ENCODE assay signal across 15 cellular contexts in the genomic region with DNA sequence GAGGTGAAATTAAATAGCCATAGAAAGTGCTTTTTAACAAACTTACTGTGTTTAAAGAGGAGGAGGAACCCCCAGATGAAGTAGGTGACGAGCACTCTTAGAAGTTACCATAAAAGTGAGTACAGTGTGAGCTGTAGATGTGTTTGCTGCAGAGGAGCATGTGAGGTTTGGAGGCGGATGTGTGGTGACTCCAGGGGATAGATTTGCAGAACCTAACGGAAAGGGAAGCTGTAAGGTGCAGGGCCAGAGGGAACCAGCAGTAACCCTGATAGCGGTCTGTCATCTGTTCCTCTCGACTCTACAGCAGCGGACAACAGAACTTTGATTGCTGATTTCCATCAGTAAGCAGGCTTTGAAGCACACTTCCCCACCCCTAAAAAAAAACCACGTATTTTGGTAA. TPM values are rescaled to one million over a fixed set of nuclear protein-coding genes. Genes with fewer than 3 reads are reported as not detected.
DNase-seq lines count a peak whose midpoint lies in the region; ATAC-seq, FAIRE-seq and TF ChIP-seq lines count a peak whose summit lies in the region.
"Had no signal": no experiment of that assay in that cellular context is flagged by ENCODE, and none has a peak within 500 bp of the region (broad histone marks: within the 10 kb centered on the region; RNA-seq: fewer than 3 reads in every experiment).

No MANE protein-coding gene starts in this region.

- H3K36me3 Mint-ChIP-seq in CD4-positive, alpha-beta T cell (ENCODE audit: low read depth), result peaks cover 92% of the 10 kb centered on the region

- TF ChIP-seq POLR2A in prostate gland (IDR thresholded peaks at IDR 0.05) (no peak), H54 (IDR thresholded peaks at IDR 0.05; ENCODE audit: low read depth, low read length) (no peak)

- peaks cover 14 to 22% of the 10 kb centered on the region in 2 donors for H3K36me3 ChIP-seq in prostate gland

- H3K27ac ChIP-seq in CD4-positive, alpha-beta T cell (ENCODE audit: low read depth, low read length), result no peak overlapping the region
- H3K27ac ChIP-seq in caudate nucleus (ENCODE audit: low read depth, low read length), result peak overlapping the region; percentile 31
- peak overlapping the region; percentile 35 to 89 for H3K27ac ChIP-seq in prostate gland
- H3K27ac ChIP-seq: suprapubic skin had no signal

- no peaks in the 10 kb centered on the region for H3K9me3 Mint-ChIP-seq in CD4-positive, alpha-beta T cell

- no peaks in the 10 kb centered on the region for H3K27me3 ChIP-seq in CD4-positive, alpha-beta T cell (ENCODE audit: control insufficient read depth, insufficient read depth, low read length)
- no peaks in the 10 kb centered on the region for H3K27me3 ChIP-seq in prostate gland (replicated peaks; ENCODE audit: insufficient read depth)
- H3K27me3 ChIP-seq: suprapubic skin had no signal

- no peak for ATAC-seq in CD4-positive, alpha-beta T cell (ENCODE audit: poor library complexity)
- ATAC-seq: K562, right cardiac atrium had no signal

- no peak for TF ChIP-seq CTCF in CD4-positive, alpha-beta T cell (IDR thresholded peaks at IDR 0.05)
- no peak for TF ChIP-seq CTCF in prostate gland (IDR thresholded peaks at IDR 0.05)

- intact Hi-C loops in CD4-positive, alpha-beta T cell (cut with DNase I, micrococcal nuclease), result loop anchor here in 1 of 2 experiments (5.0 kb wide), 1 partner anchor 35 kb away; no protein-coding TSS in a partner anchor
- intact Hi-C loops in prostate gland (cut with DNase I), result loop anchor here (10.0 kb wide), 1 partner anchor 223 kb away; no protein-coding TSS in a partner anchor

- H3K9me3 ChIP-seq in CD4-positive, alpha-beta T cell (ENCODE audit: control insufficient read depth, low read length), result no peaks in the 10 kb centered on the region
- H3K9me3 ChIP-seq in prostate gland, result no peaks in the 10 kb centered on the region
- H3K9me3 ChIP-seq: Caco-2, suprapubic skin had no signal

- peaks cover 7% of the 10 kb centered on the region for H3K27me3 Mint-ChIP-seq in CD4-positive, alpha-beta T cell

- DNase-seq in CD4-positive, alpha-beta T cell, result no peak
- peak; percentile 32 for DNase-seq in MV-4-11 (lab: John Stamatoyannopoulos, UW)
- no peak for DNase-seq in caudate nucleus (lab: John Stamatoyannopoulos, UW)
- DNase-seq in prostate gland (ENCODE audit: low spot score), result no peak
- no peak for DNase-seq in midbrain (lab: John Stamatoyannopoulos, UW)
- DNase-seq in H54 (ENCODE audit: insufficient read length, low spot score), result no peak
- DNase-seq in SHP77 treated with DMSO at 0.1 percent for 48 hours (lab: John Stamatoyannopoulos, UW), result no peak
- DNase-seq: activated gamma-delta T cell, Caco-2, NCI-H1694 treated with DMSO at 0.1 percent for 48 hours, NCI-H82, Right ventricle myocardium superior had no signal

- H3K4me3 Mint-ChIP-seq in CD4-positive, alpha-beta T cell, result peak overlapping the region; percentile 72

- POLR2A ChIA-PET in CD4-positive, alpha-beta T cell (lab: Charles Lee), result interaction anchor here (11.9 kb wide), 1 partner anchor 19 kb away, joined by 340 read pairs; no protein-coding TSS in a partner anchor

- no peak for FAIRE-seq in H54 (lab: Jason Lieb, UNC)
- FAIRE-seq: K562 had no signal

- H3K27ac Mint-ChIP-seq in CD4-positive, alpha-beta T cell, result peak overlapping the region; percentile 100

- peaks cover 85% of the 10 kb centered on the region for H3K4me1 Mint-ChIP-seq in CD4-positive, alpha-beta T cell (ENCODE audit: low read depth)

- H3K4me1 ChIP-seq in prostate gland (replicated peaks), result peaks cover 23% of the 10 kb centered on the region

- H3K4me3 ChIP-seq in prostate gland, result no peak overlapping the region
- H3K4me3 ChIP-seq: K562, suprapubic skin had no signal

- 76% methylated on average over 7 of the region's 7 CpGs for WGBS in prostate gland

- CTCF ChIA-PET in CD4-positive, alpha-beta T cell (lab: Charles Lee), result interaction anchor here (4.8 kb wide), 1 partner anchor 33 kb away, joined by 32 read pairs; no protein-coding TSS in a partner anchor

RNA-seq across cellular contexts. Expression of gene CALM1, which starts 5.2 kb away (rescaled TPM):
- 100 to 1,000 TPM; 960 to 975 TPM for total RNA-seq in CD4-positive, alpha-beta T cell
- 100 to 1,000 TPM; 237 to 287 TPM for total RNA-seq in prostate gland
